In the genomic region with DNA sequence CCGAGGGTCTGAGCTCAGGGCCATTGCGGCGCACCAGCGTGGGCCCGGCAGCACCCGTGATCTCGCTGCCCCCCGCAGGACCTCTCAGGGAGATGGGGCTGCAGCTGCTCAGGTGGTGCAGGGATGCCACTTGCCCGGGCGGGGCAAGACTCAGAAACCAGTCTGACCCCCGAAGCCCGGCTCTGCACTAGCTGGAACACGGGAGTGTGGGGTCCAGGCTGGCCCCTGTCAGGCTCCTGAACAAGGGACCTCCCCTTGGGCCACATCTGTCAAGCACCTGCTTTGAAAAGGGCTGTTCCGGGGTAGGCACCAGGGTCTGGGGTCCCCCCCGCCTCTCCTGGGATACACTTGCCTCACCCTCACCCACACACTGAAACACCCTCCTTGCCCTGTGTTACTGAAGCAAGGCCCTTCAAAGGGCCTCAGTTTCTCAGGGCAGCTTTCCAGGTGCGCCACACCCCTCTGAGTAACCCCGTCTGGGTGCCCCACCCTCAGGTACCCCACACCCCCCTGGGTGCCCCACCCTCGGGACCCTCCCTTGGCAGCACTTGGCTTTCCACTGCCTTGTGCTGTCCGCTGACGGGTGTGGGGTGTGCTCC, we compare ENCODE assay signal across 21 cellular contexts.
A peak's percentile ranks its signal among the peaks of the same experiment; 100 is the strongest.
DNase-seq lines count a peak whose midpoint lies in the region; ATAC-seq and TF ChIP-seq lines count a peak whose summit lies in the region.
"Had no signal": no experiment of that assay in that cellular context is flagged by ENCODE, and none has a peak within 500 bp of the region (broad histone marks: within the 10 kb centered on the region; RNA-seq: fewer than 3 reads in every experiment).

No MANE protein-coding gene starts in this region.

- H3K4me3 ChIP-seq in endodermal cell (ENCODE audit: low read length), result no peak overlapping the region
- H3K4me3 ChIP-seq: thyroid gland had no signal

- no peaks in the 10 kb centered on the region for H3K4me1 ChIP-seq in endodermal cell (ENCODE audit: control insufficient read depth, insufficient read depth, low read length)

- H3K9me3 ChIP-seq in endodermal cell (ENCODE audit: control insufficient read depth, low read length), result no peaks in the 10 kb centered on the region
- H3K9me3 ChIP-seq: thyroid gland had no signal

- CTCF ChIA-PET in Calu3 (lab: Charles Lee), result no interaction called here

- no TSS peak for BruUV-seq in Calu3 (replicated peaks; lab: Mats Ljungman, UMichigan)

- ATAC-seq in stimulated activated naive CD8-positive, alpha-beta T cell treated with anti-CD3 and anti-CD28 coated beads, Interleukin-15, amount 100 ng/mL, for 72 hours, result peak; percentile 65
- ATAC-seq in stimulated activated naive CD8-positive, alpha-beta T cell treated with anti-CD3 and anti-CD28 coated beads, Interleukin-15, Interleukin-2, amounts not matched to agents 100 U/mL and 50 U/mL, for 24 hours, result no peak
- ATAC-seq: stimulated activated effector memory CD8-positive, alpha-beta T cell treated with anti-CD3 and anti-CD28 coated beads, Interleukin-12 subunit alpha, Interleukin-12 subunit beta, amount 100 ng/mL, for 72 hours had no signal

- H3K36me3 ChIP-seq in endodermal cell (ENCODE audit: control insufficient read depth, insufficient read depth, low read length), result no peaks in the 10 kb centered on the region
- H3K36me3 ChIP-seq: thyroid gland had no signal

- 91 to 94% methylated on average over 12 to 18 of the region's 20 CpGs for WGBS in endodermal cell (ENCODE audit: insufficient coverage in 1 of 2, insufficient read length in 1 of 2), 2 experiments

- H3K9ac ChIP-seq in endodermal cell (ENCODE audit: extremely low read depth, low read length, poor library complexity, severe bottlenecking), result no peak overlapping the region

- H3K27ac Mint-ChIP-seq in stimulated activated naive CD8-positive, alpha-beta T cell treated with anti-CD3 and anti-CD28 coated beads, Interleukin-15, amount 100 ng/mL, for 72 hours, result no peak overlapping the region
- no peak overlapping the region for H3K27ac Mint-ChIP-seq in endodermal cell
- H3K27ac Mint-ChIP-seq in Calu3 (ENCODE audit: unreplicated experiment), result no peak overlapping the region
- H3K27ac Mint-ChIP-seq: activated CD4-positive, alpha-beta memory T cell treated with anti-CD3 and anti-CD28 coated beads for 36 hours; activated naive CD8-positive, alpha-beta T cell; stimulated activated effector memory CD8-positive, alpha-beta T cell treated with anti-CD3 and anti-CD28 coated beads, Interleukin-12 subunit alpha, Interleukin-12 subunit beta, amount 100 ng/mL, for 72 hours; T-helper 2 cell treated with Interferon-gamma antibody and Interleukin-4, amounts not matched to agents 5 μg/mL and 100 μg/mL, for 36 hours had no signal

- intact Hi-C loops in posterior cingulate gyrus (cut with DNase I) (no loop called here), Calu3 (cut with micrococcal nuclease; ENCODE audit: unreplicated experiment) (no loop called here)

- H3K27me3 Mint-ChIP-seq in stimulated activated naive CD8-positive, alpha-beta T cell treated with anti-CD3 and anti-CD28 coated beads, Interleukin-15, amount 100 ng/mL, for 72 hours, result no peaks in the 10 kb centered on the region
- H3K27me3 Mint-ChIP-seq in endodermal cell (ENCODE audit: insufficient read depth), result no peaks in the 10 kb centered on the region
- H3K27me3 Mint-ChIP-seq in Calu3 (ENCODE audit: unreplicated experiment), result no peaks in the 10 kb centered on the region
- H3K27me3 Mint-ChIP-seq: activated CD4-positive, alpha-beta memory T cell treated with anti-CD3 and anti-CD28 coated beads for 36 hours; activated naive CD8-positive, alpha-beta T cell; brain had no signal

- peaks cover 0 to 10% of the 10 kb centered on the region in 2 donors for H3K9me3 Mint-ChIP-seq in stimulated activated naive CD8-positive, alpha-beta T cell treated with anti-CD3 and anti-CD28 coated beads, Interleukin-15, amount 100 ng/mL, for 72 hours
- peaks cover 22% of the 10 kb centered on the region for H3K9me3 Mint-ChIP-seq in endodermal cell
- H3K9me3 Mint-ChIP-seq in Calu3 (ENCODE audit: low read depth, unreplicated experiment), result peaks cover 6% of the 10 kb centered on the region
- H3K9me3 Mint-ChIP-seq: T-helper 2 cell treated with Interferon-gamma antibody and Interleukin-4, amounts not matched to agents 5 μg/mL and 100 μg/mL, for 36 hours had no signal

- no peak for TF ChIP-seq CTCF in endodermal cell (conservative IDR thresholded peaks at IDR 0.05)
- TF ChIP-seq CTCF in Calu3 (IDR thresholded peaks at IDR 0.05; ENCODE audit: unreplicated experiment), result no peak

- H3K4me1 Mint-ChIP-seq in stimulated activated naive CD8-positive, alpha-beta T cell treated with anti-CD3 and anti-CD28 coated beads, Interleukin-15, amount 100 ng/mL, for 72 hours, result no peaks in the 10 kb centered on the region
- no peaks in the 10 kb centered on the region for H3K4me1 Mint-ChIP-seq in endodermal cell
- no peaks in the 10 kb centered on the region for H3K4me1 Mint-ChIP-seq in Calu3 (ENCODE audit: low read depth, unreplicated experiment)
- H3K4me1 Mint-ChIP-seq: brain; stimulated activated effector memory CD8-positive, alpha-beta T cell treated with anti-CD3 and anti-CD28 coated beads, Interleukin-12 subunit alpha, Interleukin-12 subunit beta, amount 100 ng/mL, for 72 hours had no signal

- no peak for DNase-seq in stimulated activated naive CD8-positive, alpha-beta T cell treated with anti-CD3 and anti-CD28 coated beads, Interleukin-15, amount 100 ng/mL, for 72 hours
- no peak for DNase-seq in stimulated activated naive CD8-positive, alpha-beta T cell treated with anti-CD3 and anti-CD28 coated beads, Interleukin-15, Interleukin-2, amounts not matched to agents 100 U/mL and 50 U/mL, for 24 hours
- DNase-seq in endodermal cell (peak; percentile 29), posterior cingulate gyrus (peak in 7 of 10 donors; percentile 4 to 81 (median 24)), HPDE6-E6E7 (ENCODE audit: extremely low spot score) (no peak), Calu3 (no peak), NCI-H446 (lab: John Stamatoyannopoulos, UW) (no peak)
- no peak for DNase-seq in stimulated activated CD4-positive, alpha-beta T cell treated with anti-CD3 and anti-CD28 coated beads, Interleukin-2, amount 100 ng/mL, for 48 hours
- DNase-seq: activated CD4-positive, alpha-beta memory T cell treated with anti-CD3 and anti-CD28 coated beads for 36 hours; AML-193; Kasumi-1; left cardiac atrium; NCI-H1048; NCI-H1930; NCI-H345; nucleus accumbens had no signal

- H3K4me3 Mint-ChIP-seq in stimulated activated naive CD8-positive, alpha-beta T cell treated with anti-CD3 and anti-CD28 coated beads, Interleukin-15, amount 100 ng/mL, for 72 hours, result no peak overlapping the region
- H3K4me3 Mint-ChIP-seq in endodermal cell (no peak overlapping the region), Calu3 (ENCODE audit: low read depth, unreplicated experiment) (no peak overlapping the region)
- H3K4me3 Mint-ChIP-seq: activated CD4-positive, alpha-beta memory T cell treated with anti-CD3 and anti-CD28 coated beads for 36 hours; activated naive CD8-positive, alpha-beta T cell; brain; stimulated activated effector memory CD8-positive, alpha-beta T cell treated with anti-CD3 and anti-CD28 coated beads, Interleukin-12 subunit alpha, Interleukin-12 subunit beta, amount 100 ng/mL, for 72 hours; T-helper 2 cell treated with Interferon-gamma antibody and Interleukin-4, amounts not matched to agents 5 μg/mL and 100 μg/mL, for 36 hours had no signal

- H3K36me3 Mint-ChIP-seq in endodermal cell (ENCODE audit: low read depth) (peaks cover 16% of the 10 kb centered on the region), Calu3 (ENCODE audit: insufficient read depth, unreplicated experiment) (no peaks in the 10 kb centered on the region)

- H3K27ac ChIP-seq in endodermal cell (ENCODE audit: low read depth, low read length), result no peak overlapping the region
- H3K27ac ChIP-seq: thyroid gland had no signal

- H3K27me3 ChIP-seq in endodermal cell (ENCODE audit: control insufficient read depth, insufficient read depth, low read length, poor library complexity, severe bottlenecking), result no peaks in the 10 kb centered on the region
- H3K27me3 ChIP-seq: thyroid gland had no signal

Comparison
In these comparisons a context has a peak if more than half of its experiments do, and no peak if none do; other contexts are left out.
1. DNase-seq: peak in endodermal cell (single experiment) and posterior cingulate gyrus (7 of 10); none in stimulated activated naive CD8-positive, alpha-beta T cell treated with anti-CD3 and anti-CD28 coated beads, Interleukin-15, amount 100 ng/mL, for 72 hours (0 of 2), stimulated activated naive CD8-positive, alpha-beta T cell treated with anti-CD3 and anti-CD28 coated beads, Interleukin-15, Interleukin-2, amounts not matched to agents 100 U/mL and 50 U/mL, for 24 hours (single experiment), HPDE6-E6E7 (single experiment), Calu3 (single experiment), stimulated activated CD4-positive, alpha-beta T cell treated with anti-CD3 and anti-CD28 coated beads, Interleukin-2, amount 100 ng/mL, for 48 hours (0 of 2) and NCI-H446 (0 of 2).